26 cellular contexts compared by ENCODE assay signal in the genomic region with DNA sequence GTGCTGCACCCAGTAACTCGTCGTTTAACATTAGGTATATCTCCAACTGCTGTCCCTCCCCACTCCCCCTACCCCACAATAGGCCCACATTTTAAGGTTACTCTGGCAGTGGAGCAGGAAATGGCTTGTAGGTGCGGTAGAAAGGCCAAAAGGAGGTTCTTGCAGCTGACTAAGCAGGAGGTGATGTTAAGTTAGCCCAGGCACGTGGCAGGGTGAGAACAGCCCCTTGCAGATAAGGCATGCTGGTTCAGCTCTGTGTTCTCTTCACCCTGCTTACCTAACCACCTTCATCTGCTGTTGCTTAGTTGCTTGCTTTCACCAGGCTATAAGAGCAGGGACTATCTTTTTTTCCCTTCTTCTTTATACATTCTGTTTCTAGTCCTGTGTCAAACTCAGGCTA.
"Had no signal": no experiment of that assay in that cellular context is flagged by ENCODE, and none has a peak within 500 bp of the region (broad histone marks: within the 10 kb centered on the region; RNA-seq: fewer than 3 reads in every experiment).

No MANE protein-coding gene starts in this region.

- H3K4me1 ChIP-seq: left ventricle myocardium inferior, pancreas, prostate gland, stomach, testis, thyroid gland, transverse colon, upper lobe of left lung, vagina had no signal

- H3K4me3 ChIP-seq: left ventricle myocardium inferior, lung, mucosa of descending colon, pancreas, prostate gland, skin epidermis, stomach, testis, thyroid gland, transverse colon, upper lobe of left lung, vagina had no signal

- H3K27me3 Mint-ChIP-seq: natural killer cell treated with Interleukin-12 subunit alpha and Interleukin-12 subunit beta and Interleukin-15 and Interleukin-18, amount 100 ng/mL, for 72 hours had no signal

- H3K4me3 Mint-ChIP-seq: immature natural killer cell; naive thymus-derived CD4-positive, alpha-beta T cell; natural killer cell treated with Interleukin-12 subunit alpha and Interleukin-12 subunit beta and Interleukin-15 and Interleukin-18, amount 100 ng/mL, for 72 hours; stimulated activated naive B cell treated with anti-CD40 and anti-IgM and Interleukin-4, amounts not matched to agents 10 μg/mL and 1 μg/mL and 100 μg/mL, for 72 hours had no signal

- H3K27me3 ChIP-seq: pancreas, stomach, testis, thyroid gland, transverse colon, upper lobe of left lung, vagina had no signal

- H3K4me1 Mint-ChIP-seq: immature natural killer cell; naive thymus-derived CD4-positive, alpha-beta T cell; stimulated activated naive B cell treated with anti-CD40 and anti-IgM and Interleukin-4, amounts not matched to agents 10 μg/mL and 1 μg/mL and 100 μg/mL, for 72 hours had no signal

- ATAC-seq: mucosa of descending colon; naive thymus-derived CD4-positive, alpha-beta T cell; natural killer cell treated with Interleukin-12 subunit alpha and Interleukin-12 subunit beta and Interleukin-15 and Interleukin-18, amount 100 ng/mL, for 72 hours; pancreas; right cardiac atrium; sciatic nerve; stimulated activated naive B cell treated with anti-CD40 and anti-IgM and Interleukin-4, amounts not matched to agents 10 μg/mL and 1 μg/mL and 100 μg/mL, for 72 hours; stimulated activated naive CD8-positive, alpha-beta T cell treated with anti-CD3 and anti-CD28 coated beads, Interleukin-15, Interleukin-2, amounts not matched to agents 100 U/mL and 50 U/mL, for 24 hours had no signal

- DNase-seq: hypothalamus; immature natural killer cell; islet precursor cell; left ventricle myocardium inferior; mucosa of descending colon; naive thymus-derived CD4-positive, alpha-beta T cell; pancreas; posterior cingulate gyrus; right cardiac atrium; stimulated activated CD4-positive, alpha-beta T cell treated with anti-CD3 and anti-CD28 coated beads, Interleukin-12 subunit alpha, Interleukin-12 subunit beta, amount 100 ng/mL, for 4 hours; stimulated activated CD4-positive, alpha-beta T cell treated with anti-CD3 and anti-CD28 coated beads, Interleukin-15, amount 100 ng/mL, for 24 hours; stimulated activated CD4-positive, alpha-beta T cell treated with anti-CD3 and anti-CD28 coated beads, Interleukin-2, amount 100 ng/mL, for 24 hours; stimulated activated CD4-positive, alpha-beta T cell treated with anti-CD3 and anti-CD28 coated beads, Interleukin-4, amount 100 ng/mL, for 1 hour; stimulated activated naive B cell treated with anti-CD40 and anti-IgM and Interleukin-4, amounts not matched to agents 10 μg/mL and 1 μg/mL and 100 μg/mL, for 72 hours; stimulated activated naive CD8-positive, alpha-beta T cell treated with anti-CD3 and anti-CD28 coated beads, Interleukin-15, Interleukin-2, amounts not matched to agents 100 U/mL and 50 U/mL, for 24 hours; stomach; testis; thyroid gland; transverse colon; upper lobe of left lung had no signal

- H3K27ac Mint-ChIP-seq: immature natural killer cell; naive thymus-derived CD4-positive, alpha-beta T cell; natural killer cell treated with Interleukin-12 subunit alpha and Interleukin-12 subunit beta and Interleukin-15 and Interleukin-18, amount 100 ng/mL, for 72 hours; stimulated activated naive B cell treated with anti-CD40 and anti-IgM and Interleukin-4, amounts not matched to agents 10 μg/mL and 1 μg/mL and 100 μg/mL, for 72 hours had no signal

- H3K27ac ChIP-seq: left ventricle myocardium inferior, pancreas, prostate gland, skin epidermis, stomach, testis, thyroid gland, transverse colon, upper lobe of left lung, vagina had no signal

- H3K36me3 Mint-ChIP-seq: immature natural killer cell; naive thymus-derived CD4-positive, alpha-beta T cell; natural killer cell treated with Interleukin-12 subunit alpha and Interleukin-12 subunit beta and Interleukin-15 and Interleukin-18, amount 100 ng/mL, for 72 hours; stimulated activated naive B cell treated with anti-CD40 and anti-IgM and Interleukin-4, amounts not matched to agents 10 μg/mL and 1 μg/mL and 100 μg/mL, for 72 hours had no signal

- H3K36me3 ChIP-seq: left ventricle myocardium inferior, pancreas, prostate gland, stomach, thyroid gland, transverse colon, upper lobe of left lung, vagina had no signal
